In genomic region chr5:148687871-148688270, GRCh38 we compare ENCODE assay signal across 26 cellular contexts. TPM values are rescaled to one million over a fixed set of nuclear protein-coding genes. Genes with fewer than 3 reads are reported as not detected.
DNase-seq lines count a peak whose midpoint lies in the region; ATAC-seq, FAIRE-seq and TF ChIP-seq lines count a peak whose summit lies in the region.
"Had no signal": no experiment of that assay in that cellular context is flagged by ENCODE, and none has a peak within 500 bp of the region (broad histone marks: within the 10 kb centered on the region; RNA-seq: fewer than 3 reads in every experiment).

No MANE protein-coding gene starts in this region.

- no peak overlapping the region for H2AK5ac ChIP-seq in IMR-90 (ENCODE audit: low read depth, low read length)

- in situ Hi-C loops in IMR-90 (cut with MboI; ENCODE audit: low sequenced_read_pairs): no loop called here

- no peak overlapping the region for H3K56ac ChIP-seq in IMR-90 (ENCODE audit: extremely low read depth, insufficient read depth, low read length)

- no peaks in the 10 kb centered on the region for H4K20me1 ChIP-seq in IMR-90 (ENCODE audit: insufficient read depth, low read length)
- H4K20me1 ChIP-seq: BLaER1 had no signal

- no peak overlapping the region for H3K27ac Mint-ChIP-seq in endodermal cell
- H3K27ac Mint-ChIP-seq: CD4-positive, alpha-beta memory T cell; CD4-positive, CD25-positive, alpha-beta regulatory T cell; CD8-positive, alpha-beta memory T cell had no signal

- peaks cover 39% of the 10 kb centered on the region for H3K4me1 Mint-ChIP-seq in endodermal cell
- H3K4me1 Mint-ChIP-seq: CD14-positive monocyte; CD4-positive, alpha-beta memory T cell; CD4-positive, CD25-positive, alpha-beta regulatory T cell; CD8-positive, alpha-beta memory T cell had no signal

- H3K79me1 ChIP-seq in IMR-90 (ENCODE audit: low read depth in 1 of 2, low read length in 2 of 2): no peaks in the 10 kb centered on the region

- H3K9me3 ChIP-seq in IMR-90 (ENCODE audit: control insufficient read depth, insufficient read depth, low read length) (no peaks in the 10 kb centered on the region), endodermal cell (ENCODE audit: control insufficient read depth, low read length) (peaks cover 37% of the 10 kb centered on the region), pancreas (no peaks in the 10 kb centered on the region)
- H3K9me3 ChIP-seq: BE2C had no signal

- H4K8ac ChIP-seq in IMR-90 (ENCODE audit: low read depth in 2 of 2, low read length in 2 of 2): no peak overlapping the region

- no peak overlapping the region for H2BK20ac ChIP-seq in IMR-90 (ENCODE audit: low read depth, low read length)

- H3K36me3 ChIP-seq in IMR-90 (ENCODE audit: control insufficient read depth, insufficient read depth, low read length) (no peaks in the 10 kb centered on the region), endodermal cell (ENCODE audit: control insufficient read depth, insufficient read depth, low read length) (no peaks in the 10 kb centered on the region), pancreas (no peaks in the 10 kb centered on the region)
- H3K36me3 ChIP-seq: BE2C, BLaER1 had no signal

- H3K27me3 Mint-ChIP-seq in endodermal cell (ENCODE audit: insufficient read depth): no peaks in the 10 kb centered on the region
- H3K27me3 Mint-ChIP-seq: CD4-positive, CD25-positive, alpha-beta regulatory T cell had no signal

- no TSS peak for BruUV-seq in IMR-90 (replicated peaks; lab: Mats Ljungman, UMichigan)

- H3K27ac ChIP-seq in IMR-90 (ENCODE audit: insufficient read depth, low read length) (no peak overlapping the region), endodermal cell (ENCODE audit: low read depth, low read length) (no peak overlapping the region), pancreas (no peak overlapping the region)
- H3K27ac ChIP-seq: BLaER1 had no signal

- FAIRE-seq in pancreas (lab: Jason Lieb, UNC): no peak
- FAIRE-seq: A204.1, GM12878, GM12892, GM19239 had no signal

- H3K4ac ChIP-seq in IMR-90 (ENCODE audit: low read depth, low read length): no peak overlapping the region

- no peak overlapping the region for H2AK9ac ChIP-seq in IMR-90 (replicated peaks; ENCODE audit: low read depth, low read length, poor library complexity)

- no peaks in the 10 kb centered on the region for H3K9me1 ChIP-seq in IMR-90 (ENCODE audit: insufficient read depth, low read length)

- H4K91ac ChIP-seq in IMR-90 (ENCODE audit: insufficient read depth, low read depth, low read length): no peak overlapping the region

- DNase-seq in IMR-90 (no peak), endodermal cell (no peak), pancreas (no peak), NCI-H82 (lab: John Stamatoyannopoulos, UW) (no peak)
- DNase-seq: 8988T; C1 segment of cervical spinal cord; CD4-positive, alpha-beta memory T cell; CD8-positive, alpha-beta memory T cell; COR-L47; DMS153; DMS79; GDM1 had no signal

- H3K18ac ChIP-seq in IMR-90 (ENCODE audit: low read depth, low read length): no peak overlapping the region

- H3K4me3 Mint-ChIP-seq in endodermal cell: no peak overlapping the region
- H3K4me3 Mint-ChIP-seq: CD14-positive monocyte; CD4-positive, alpha-beta memory T cell; CD4-positive, CD25-positive, alpha-beta regulatory T cell; CD8-positive, alpha-beta memory T cell had no signal

- dilution Hi-C loops in IMR-90 (cut with HindIII; ENCODE audit: low sequenced_read_pairs, unreplicated experiment): no loop called here

- no peak overlapping the region for H2BK5ac ChIP-seq in IMR-90 (ENCODE audit: low read depth, low read length, poor library complexity, severe bottlenecking)

- peaks cover 33% of the 10 kb centered on the region for H3K9me3 Mint-ChIP-seq in endodermal cell

- no peak for TF ChIP-seq RAD21 in IMR-90 (IDR thresholded peaks at IDR 0.05; ENCODE audit: low read length)

- no peak overlapping the region for H3K14ac ChIP-seq in IMR-90 (replicated peaks; ENCODE audit: low read depth, low read length)

- TF ChIP-seq POLR2A in IMR-90 (IDR thresholded peaks at IDR 0.05; ENCODE audit: low read depth, low read length): no peak

- H3K27me3 ChIP-seq in IMR-90 (ENCODE audit: control insufficient read depth, insufficient read depth, low read length) (peaks cover 1% of the 10 kb centered on the region; the same call in 1 of the 2 replicates), endodermal cell (ENCODE audit: control insufficient read depth, insufficient read depth, low read length, poor library complexity, severe bottlenecking) (no peaks in the 10 kb centered on the region), pancreas (no peaks in the 10 kb centered on the region)
- H3K27me3 ChIP-seq: BE2C, BLaER1 had no signal

- peaks cover 3% of the 10 kb centered on the region for H3K36me3 Mint-ChIP-seq in endodermal cell (ENCODE audit: low read depth)
- H3K36me3 Mint-ChIP-seq: CD14-positive monocyte; CD4-positive, alpha-beta memory T cell; CD4-positive, CD25-positive, alpha-beta regulatory T cell had no signal

- CTCF ChIA-PET in IMR-90 (lab: Yijun Ruan, JAX): interaction anchor here (0.8 kb wide), 1 partner anchor 9 kb away, joined by 5 read pairs; no protein-coding TSS in a partner anchor

- TF ChIP-seq CTCF in IMR-90 (conservative IDR thresholded peaks at IDR 0.05; ENCODE audit: low read depth, low read length) (no peak), endodermal cell (conservative IDR thresholded peaks at IDR 0.05) (no peak), pancreas (IDR thresholded peaks at IDR 0.05) (no peak)

- ATAC-seq in GM18868 (IDR thresholded peaks at IDR 0.05; ENCODE audit: unreplicated experiment) (peak; percentile 8), IMR-90 (ENCODE audit: low read depth) (no peak), pancreas (no peak)
- no peak for ATAC-seq in activated CD4-positive, CD25-positive, alpha-beta regulatory T cell treated with anti-CD3 and anti-CD28 coated beads, Interleukin-2, amount 50 U/mL, for 24 hours

- no peak overlapping the region for H3K4me2 ChIP-seq in IMR-90 (ENCODE audit: low read depth, low read length)
- H3K4me2 ChIP-seq: BLaER1 had no signal

- intact Hi-C loops in IMR-90 (cut with micrococcal nuclease): no loop called here
- intact Hi-C loops in pancreas (cut with DNase I): no loop called here

- H3K4me1 ChIP-seq in IMR-90 (ENCODE audit: control insufficient read depth, insufficient read depth, low read length): no peaks in the 10 kb centered on the region
- peaks cover 16% of the 10 kb centered on the region for H3K4me1 ChIP-seq in endodermal cell (ENCODE audit: control insufficient read depth, insufficient read depth, low read length)
- peaks cover 0 to 10% (median 0%) of the 10 kb centered on the region in 3 donors for H3K4me1 ChIP-seq in pancreas
- H3K4me1 ChIP-seq: BE2C, BLaER1 had no signal

- H4K5ac ChIP-seq in IMR-90 (ENCODE audit: low read depth, low read length): no peak overlapping the region

- H2AFZ ChIP-seq in IMR-90 (replicated peaks; ENCODE audit: low read length, poor library complexity): no peak overlapping the region

- no peak overlapping the region for H3K9ac ChIP-seq in IMR-90 (ENCODE audit: low read depth, low read length)
- H3K9ac ChIP-seq in endodermal cell (ENCODE audit: extremely low read depth, low read length, poor library complexity, severe bottlenecking): no peak overlapping the region
- H3K9ac ChIP-seq: BLaER1 had no signal

- no peak overlapping the region for H3K23ac ChIP-seq in IMR-90 (ENCODE audit: low read depth, low read length)

- WGBS in IMR-90 (ENCODE audit: extremely low coverage in 2 of 2, insufficient read length in 1 of 2), 2 experiments: no CpG with 5 or more reads among the region's 2 CpGs
- WGBS in endodermal cell (ENCODE audit: insufficient coverage in 1 of 2, insufficient read length in 1 of 2), 2 experiments: 97% methylated on average over 2 of the region's 2 CpGs; no CpG with 5 or more reads in 1 of the 2 experiments
- 75 to 88% methylated on average over 2 of the region's 2 CpGs for WGBS in pancreas, 2 donors

- no peak overlapping the region for H3K4me3 ChIP-seq in IMR-90 (ENCODE audit: insufficient read depth, low read depth, low read length)
- peak overlapping the region; percentile 1 for H3K4me3 ChIP-seq in endodermal cell (ENCODE audit: low read length)
- no peak overlapping the region for H3K4me3 ChIP-seq in pancreas
- H3K4me3 ChIP-seq: BLaER1, GM12878 had no signal

- POLR2A ChIA-PET in IMR-90 (lab: Charles Lee; ENCODE audit: unreplicated experiment): no interaction called here

- no peak overlapping the region for H2BK15ac ChIP-seq in IMR-90 (ENCODE audit: low read depth, low read length)

- H2BK120ac ChIP-seq in IMR-90 (ENCODE audit: low read depth, low read length): no peak overlapping the region

TF ChIP-seq in IMR-90, 13 proteins besides CTCF, POLR2A, EP300 and RAD21 (continues in another document):
- TF ChIP-seq SMC3 (IDR thresholded peaks at IDR 0.05; ENCODE audit: low read depth, low read length): no peak
- TF ChIP-seq, protein P1, sequence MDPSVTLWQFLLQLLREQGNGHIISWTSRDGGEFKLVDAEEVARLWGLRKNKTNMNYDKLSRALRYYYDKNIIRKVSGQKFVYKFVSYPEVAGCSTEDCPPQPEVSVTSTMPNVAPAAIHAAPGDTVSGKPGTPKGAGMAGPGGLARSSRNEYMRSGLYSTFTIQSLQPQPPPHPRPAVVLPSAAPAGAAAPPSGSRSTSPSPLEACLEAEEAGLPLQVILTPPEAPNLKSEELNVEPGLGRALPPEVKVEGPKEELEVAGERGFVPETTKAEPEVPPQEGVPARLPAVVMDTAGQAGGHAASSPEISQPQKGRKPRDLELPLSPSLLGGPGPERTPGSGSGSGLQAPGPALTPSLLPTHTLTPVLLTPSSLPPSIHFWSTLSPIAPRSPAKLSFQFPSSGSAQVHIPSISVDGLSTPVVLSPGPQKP (IDR thresholded peaks at IDR 0.05; ENCODE audit: borderline replicate concordance, low read depth, low read length): no peak
- no peak for TF ChIP-seq MAFK (IDR thresholded peaks at IDR 0.05; ENCODE audit: low read depth, low read length)
- no peak for TF ChIP-seq MAZ (IDR thresholded peaks at IDR 0.05; ENCODE audit: borderline replicate concordance, low read depth, low read length)
- TF ChIP-seq BHLHE40 (IDR thresholded peaks at IDR 0.05; ENCODE audit: low read depth, low read length): no peak
- no peak for TF ChIP-seq CHD1 (IDR thresholded peaks at IDR 0.05; ENCODE audit: low read depth, low read length)
- TF ChIP-seq, protein P2, sequence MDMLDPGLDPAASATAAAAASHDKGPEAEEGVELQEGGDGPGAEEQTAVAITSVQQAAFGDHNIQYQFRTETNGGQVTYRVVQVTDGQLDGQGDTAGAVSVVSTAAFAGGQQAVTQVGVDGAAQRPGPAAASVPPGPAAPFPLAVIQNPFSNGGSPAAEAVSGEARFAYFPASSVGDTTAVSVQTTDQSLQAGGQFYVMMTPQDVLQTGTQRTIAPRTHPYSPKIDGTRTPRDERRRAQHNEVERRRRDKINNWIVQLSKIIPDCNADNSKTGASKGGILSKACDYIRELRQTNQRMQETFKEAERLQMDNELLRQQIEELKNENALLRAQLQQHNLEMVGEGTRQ (IDR thresholded peaks at IDR 0.05; ENCODE audit: low read depth, low read length): no peak

RNA-seq across cellular contexts. Expression of gene HTR4, which starts 33.5 kb away (rescaled TPM):
- total RNA-seq in IMR-90 (2012; rRNA removed): not detected in 2 replicates
- not detected in 2 replicates for polyA plus RNA-seq in IMR-90 (2012; rRNA removed)
- polyA plus RNA-seq in IMR-90 (2012; cell fraction: cytosol; rRNA removed): not detected in 2 replicates
- not detected in 2 replicates for polyA plus RNA-seq in IMR-90 (2012; cell fraction: nucleus; rRNA removed; ENCODE audit: low replicate concordance)
- total RNA-seq in endodermal cell: not detected
- not detected for polyA plus RNA-seq in endodermal cell (2013, experiment 1 of 2)
- not detected for polyA plus RNA-seq in endodermal cell (2013, experiment 2 of 2)
- not detected for total RNA-seq in pancreas
- not detected for polyA plus RNA-seq in pancreas
- total RNA-seq: A673; CD4-positive, alpha-beta memory T cell; CD4-positive, CD25-positive, alpha-beta regulatory T cell; CD8-positive, alpha-beta memory T cell; Daoy; G401; GM12878 had no signal
- polyA plus RNA-seq: AG04450; CD14-positive monocyte; CD4-positive, alpha-beta memory T cell; CD4-positive, CD25-positive, alpha-beta regulatory T cell; CD8-positive, alpha-beta memory T cell; GM12878 had no signal
